Comparison of ENCODE assay signal across 18 cellular contexts in genomic region chr13:112143753-112144615, GRCh38.
A peak's percentile ranks its signal among the peaks of the same experiment; 100 is the strongest.
DNase-seq lines count a peak whose midpoint lies in the region; ATAC-seq, FAIRE-seq and TF ChIP-seq lines count a peak whose summit lies in the region.
"Had no signal": no experiment of that assay in that cellular context is flagged by ENCODE, and none has a peak within 500 bp of the region (broad histone marks: within the 10 kb centered on the region; RNA-seq: fewer than 3 reads in every experiment).

No MANE protein-coding gene starts in this region.

- no peak for ATAC-seq in GM21786 (IDR thresholded peaks at IDR 0.05; ENCODE audit: unreplicated experiment)
- no peak for ATAC-seq in stimulated activated naive CD8-positive, alpha-beta T cell treated with anti-CD3 and anti-CD28 coated beads, Interleukin-15, amount 100 ng/mL, for 72 hours
- ATAC-seq: HepG2 had no signal

- H3K79me1 ChIP-seq in neuronal stem cell (ENCODE audit: low read depth, low read length), result peaks cover 2% of the 10 kb centered on the region

- H3K4me1 ChIP-seq in left ventricle myocardium inferior, result no peaks in the 10 kb centered on the region
- H3K4me1 ChIP-seq in neuronal stem cell (ENCODE audit: control insufficient read depth in 2 of 2, insufficient read depth in 1 of 2, low read depth in 1 of 2, low read length in 2 of 2), result peaks cover 8 to 16% of the 10 kb centered on the region in 2 donors
- H3K4me1 ChIP-seq: SJSA1 had no signal

- H3K27me3 Mint-ChIP-seq in stimulated activated naive CD8-positive, alpha-beta T cell treated with anti-CD3 and anti-CD28 coated beads, Interleukin-15, amount 100 ng/mL, for 72 hours, result no peaks in the 10 kb centered on the region

- no peaks in the 10 kb centered on the region for H3K36me3 ChIP-seq in left ventricle myocardium inferior
- no peaks in the 10 kb centered on the region for H3K36me3 ChIP-seq in bronchial epithelial cell (ENCODE audit: control insufficient read depth, insufficient read depth, low read length)
- no peaks in the 10 kb centered on the region for H3K36me3 ChIP-seq in neuronal stem cell (replicated peaks in 1 of 2; ENCODE audit: control insufficient read depth in 2 of 2, insufficient read depth in 2 of 2, low read length in 2 of 2)
- H3K36me3 ChIP-seq: SJSA1 had no signal

- H3K4me3 Mint-ChIP-seq in stimulated activated naive CD8-positive, alpha-beta T cell treated with anti-CD3 and anti-CD28 coated beads, Interleukin-15, amount 100 ng/mL, for 72 hours, result no peak overlapping the region
- H3K4me3 Mint-ChIP-seq: CD4-positive, alpha-beta T cell had no signal

- H3K9ac ChIP-seq in neuronal stem cell (ENCODE audit: low read depth, low read length, poor library complexity), result peak overlapping the region; percentile 38

- H2BK12ac ChIP-seq in neuronal stem cell (ENCODE audit: low read length), result peak overlapping the region; percentile 68

- no peak overlapping the region for H3K4ac ChIP-seq in neuronal stem cell (ENCODE audit: low read length)

- peak overlapping the region; percentile 92 for H2BK120ac ChIP-seq in neuronal stem cell (ENCODE audit: low read depth, low read length)

- peak overlapping the region in 1 of 2 donors; percentile 34 for H3K27ac Mint-ChIP-seq in stimulated activated naive CD8-positive, alpha-beta T cell treated with anti-CD3 and anti-CD28 coated beads, Interleukin-15, amount 100 ng/mL, for 72 hours
- H3K27ac Mint-ChIP-seq: CD4-positive, alpha-beta T cell had no signal

- peak overlapping the region; percentile 93 for H3K18ac ChIP-seq in neuronal stem cell (ENCODE audit: low read length)

- peak overlapping the region; percentile 72 for H2BK5ac ChIP-seq in neuronal stem cell (ENCODE audit: low read length)

- H3K4me3 ChIP-seq in left ventricle myocardium inferior (no peak overlapping the region), bronchial epithelial cell (ENCODE audit: low read depth, low read length) (no peak overlapping the region), neuronal stem cell (ENCODE audit: low read length in 2 of 2) (no peak overlapping the region)
- H3K4me3 ChIP-seq: SJSA1 had no signal

- no peak for TF ChIP-seq CTCF in left ventricle myocardium inferior (IDR thresholded peaks at IDR 0.05; ENCODE audit: borderline replicate concordance)
- no peak for TF ChIP-seq CTCF in bronchial epithelial cell (IDR thresholded peaks at IDR 0.05; ENCODE audit: insufficient read depth, low read length, severe bottlenecking)

- H2AK5ac ChIP-seq in neuronal stem cell (ENCODE audit: low read depth, low read length), result peak overlapping the region; percentile 94

- H4K8ac ChIP-seq in neuronal stem cell (ENCODE audit: low read depth, low read length), result no peak overlapping the region

- H2BK15ac ChIP-seq in neuronal stem cell (ENCODE audit: low read length), result peak overlapping the region; percentile 79

- intact Hi-C loops in cardiac septum (cut with DNase I), result no loop called here
- intact Hi-C loops in left ventricle myocardium inferior (cut with micrococcal nuclease), result no loop called here

- H3K4me1 Mint-ChIP-seq in stimulated activated naive CD8-positive, alpha-beta T cell treated with anti-CD3 and anti-CD28 coated beads, Interleukin-15, amount 100 ng/mL, for 72 hours, result no peaks in the 10 kb centered on the region

- peaks cover 0 to 29% of the 10 kb centered on the region in 2 donors for H3K9me3 Mint-ChIP-seq in stimulated activated naive CD8-positive, alpha-beta T cell treated with anti-CD3 and anti-CD28 coated beads, Interleukin-15, amount 100 ng/mL, for 72 hours
- H3K9me3 Mint-ChIP-seq: CD4-positive, alpha-beta T cell had no signal

- H3K27me3 ChIP-seq in left ventricle myocardium inferior (ENCODE audit: low read depth) (peaks cover 37% of the 10 kb centered on the region), bronchial epithelial cell (ENCODE audit: control insufficient read depth, insufficient read depth, low read length) (no peaks in the 10 kb centered on the region), neuronal stem cell (ENCODE audit: control insufficient read depth in 3 of 3, insufficient read depth in 3 of 3, low read depth in 1 of 3, low read length in 3 of 3) (no peaks in the 10 kb centered on the region)

- WGBS in neuronal stem cell (ENCODE audit: extremely low coverage in 2 of 2, insufficient read length in 2 of 2, insufficient replicate concordance in 1 of 2), 2 donors, result no CpG with 5 or more reads among the region's 16 CpGs

- FAIRE-seq in bronchial epithelial cell (lab: Jason Lieb, UNC), result no peak
- FAIRE-seq: HepG2 had no signal

- H3K9me3 ChIP-seq in left ventricle myocardium inferior (replicated peaks) (no peaks in the 10 kb centered on the region), neuronal stem cell (replicated peaks in 1 of 2; ENCODE audit: control insufficient read depth in 2 of 2, insufficient read depth in 1 of 2, low read depth in 1 of 2, low read length in 2 of 2) (peaks cover 0 to 14% of the 10 kb centered on the region in 2 donors)
- H3K9me3 ChIP-seq: SJSA1 had no signal

- H2AFZ ChIP-seq in neuronal stem cell (ENCODE audit: low read length), result no peak overlapping the region

- peak overlapping the region; percentile 65 for H4K91ac ChIP-seq in neuronal stem cell (ENCODE audit: low read depth, low read length, poor library complexity)

- DNase-seq in cardiac septum (ENCODE audit: low spot score) (peak; percentile 71), left ventricle myocardium inferior (no peak), bronchial epithelial cell (ENCODE audit: low read depth) (peak; percentile 2), neuronal stem cell (ENCODE audit: low spot score) (no peak), HuH-7 (ENCODE audit: low spot score) (no peak)
- DNase-seq in stimulated activated naive CD8-positive, alpha-beta T cell treated with anti-CD3 and anti-CD28 coated beads, Interleukin-15, amount 100 ng/mL, for 72 hours, result no peak
- DNase-seq: ACHN; CD4-positive, alpha-beta T cell; DND-41; GOT3; Karpas-422; NCI-H1930; NCI-H2171; NCI-H446 treated with DMSO at 0.1 percent for 48 hours; NCI-H774 had no signal

- H3K27ac ChIP-seq in left ventricle myocardium inferior (replicated peaks) (no peak overlapping the region), neuronal stem cell (replicated peaks; ENCODE audit: low read length) (no peak overlapping the region)
- H3K27ac ChIP-seq: SJSA1 had no signal

- H3K14ac ChIP-seq in neuronal stem cell (ENCODE audit: low read length), result no peak overlapping the region

- H3K4me2 ChIP-seq in neuronal stem cell (ENCODE audit: insufficient read depth, low read length, poor library complexity, severe bottlenecking), result no peak overlapping the region

- H3K23ac ChIP-seq in neuronal stem cell (ENCODE audit: low read depth, low read length, poor library complexity), result no peak overlapping the region

Comparison
In these comparisons a context has a peak if more than half of its experiments do, and no peak if none do; other contexts are left out.
1. DNase-seq: peak in cardiac septum (single experiment) and bronchial epithelial cell (single experiment); none in left ventricle myocardium inferior (single experiment), neuronal stem cell (single experiment), HuH-7 (single experiment) and stimulated activated naive CD8-positive, alpha-beta T cell treated with anti-CD3 and anti-CD28 coated beads, Interleukin-15, amount 100 ng/mL, for 72 hours (0 of 2).